Comparison of ENCODE assay signal across 15 cellular contexts in the genomic region with DNA sequence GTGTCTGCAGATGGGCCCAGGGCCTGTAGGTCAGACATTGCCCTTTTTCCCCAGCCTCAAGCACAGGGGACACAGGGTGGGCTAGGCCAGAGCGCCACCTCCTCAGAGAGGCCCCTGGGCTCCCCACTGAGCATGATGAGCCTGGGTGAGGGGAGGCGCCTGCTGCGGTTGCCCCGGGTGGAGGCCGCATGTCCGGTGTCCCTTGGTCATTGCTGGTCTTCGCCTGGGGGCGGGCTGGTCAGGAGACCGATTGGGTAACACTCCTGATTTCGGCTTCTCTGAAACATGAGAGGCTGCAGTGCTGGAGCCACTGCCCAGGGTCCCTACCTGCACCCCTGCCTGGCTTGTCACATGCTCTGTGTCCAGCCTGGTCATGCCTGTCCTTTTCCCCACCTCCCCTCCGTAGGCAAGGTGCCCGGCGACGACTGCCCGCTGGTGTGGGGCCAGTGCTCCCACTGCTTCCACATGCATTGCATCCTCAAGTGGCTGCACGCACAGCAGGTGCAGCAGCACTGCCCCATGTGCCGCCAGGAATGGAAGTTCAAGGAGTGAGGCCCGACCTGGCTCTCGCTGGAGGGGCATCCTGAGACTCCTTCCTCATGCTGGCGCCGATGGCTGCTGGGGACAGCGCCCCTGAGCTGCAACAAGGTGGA.
"Had no signal": no experiment of that assay in that cellular context is flagged by ENCODE, and none has a peak within 500 bp of the region (broad histone marks: within the 10 kb centered on the region; RNA-seq: fewer than 3 reads in every experiment).

No MANE protein-coding gene starts in this region.

- H3K4me3 Mint-ChIP-seq: dendritic cell treated with granulocyte-macrophage colony-stimulating factor and Interleukin-4, amounts not matched to agents 40 ng/mL and 50 ng/mL, for 4 days; effector memory CD8-positive, alpha-beta T cell; stimulated activated effector memory CD8-positive, alpha-beta T cell treated with anti-CD3 and anti-CD28 coated beads, Interleukin-12 subunit alpha, Interleukin-12 subunit beta, amount 100 ng/mL, for 72 hours had no signal

- DNase-seq: activated CD4-positive, alpha-beta T cell treated with anti-CD3 and anti-CD28 coated beads, Interleukin-2, amount 50 U/mL, for 1 hour; activated naive CD4-positive, alpha-beta T cell treated with anti-CD3 and anti-CD28 coated beads, Interleukin-2, amount 50 U/mL, for 16 hours; adrenal gland; central memory CD4-positive, alpha-beta T cell; effector memory CD8-positive, alpha-beta T cell; kidney; left ventricle myocardium inferior; mesendoderm; small intestine; transverse colon had no signal

- H3K9me3 ChIP-seq: adrenal gland, left ventricle myocardium inferior, right atrium auricular region, transverse colon had no signal

- H3K27me3 ChIP-seq: hepatocyte, right atrium auricular region had no signal

- H3K27ac ChIP-seq: adrenal gland, hepatocyte, left ventricle myocardium inferior, parathyroid adenoma, right atrium auricular region, transverse colon had no signal

- H3K4me2 ChIP-seq: hepatocyte had no signal

- H3K79me2 ChIP-seq: hepatocyte, parathyroid adenoma had no signal

- H3K27ac Mint-ChIP-seq: dendritic cell treated with granulocyte-macrophage colony-stimulating factor and Interleukin-4, amounts not matched to agents 40 ng/mL and 50 ng/mL, for 4 days; effector memory CD8-positive, alpha-beta T cell; stimulated activated effector memory CD8-positive, alpha-beta T cell treated with anti-CD3 and anti-CD28 coated beads, Interleukin-12 subunit alpha, Interleukin-12 subunit beta, amount 100 ng/mL, for 72 hours had no signal

- H3K4me1 ChIP-seq: parathyroid adenoma had no signal

- H3K9me3 Mint-ChIP-seq: dendritic cell treated with granulocyte-macrophage colony-stimulating factor and Interleukin-4, amounts not matched to agents 40 ng/mL and 50 ng/mL, for 4 days; effector memory CD8-positive, alpha-beta T cell; stimulated activated effector memory CD8-positive, alpha-beta T cell treated with anti-CD3 and anti-CD28 coated beads, Interleukin-12 subunit alpha, Interleukin-12 subunit beta, amount 100 ng/mL, for 72 hours had no signal

- H3K4me3 ChIP-seq: adrenal gland, hepatocyte, left ventricle myocardium inferior, right atrium auricular region, transverse colon had no signal

- H3K9ac ChIP-seq: parathyroid adenoma had no signal

- H2AFZ ChIP-seq: hepatocyte, parathyroid adenoma had no signal
